Comparison of ENCODE assay signal across 9 cellular contexts in the genomic region with DNA sequence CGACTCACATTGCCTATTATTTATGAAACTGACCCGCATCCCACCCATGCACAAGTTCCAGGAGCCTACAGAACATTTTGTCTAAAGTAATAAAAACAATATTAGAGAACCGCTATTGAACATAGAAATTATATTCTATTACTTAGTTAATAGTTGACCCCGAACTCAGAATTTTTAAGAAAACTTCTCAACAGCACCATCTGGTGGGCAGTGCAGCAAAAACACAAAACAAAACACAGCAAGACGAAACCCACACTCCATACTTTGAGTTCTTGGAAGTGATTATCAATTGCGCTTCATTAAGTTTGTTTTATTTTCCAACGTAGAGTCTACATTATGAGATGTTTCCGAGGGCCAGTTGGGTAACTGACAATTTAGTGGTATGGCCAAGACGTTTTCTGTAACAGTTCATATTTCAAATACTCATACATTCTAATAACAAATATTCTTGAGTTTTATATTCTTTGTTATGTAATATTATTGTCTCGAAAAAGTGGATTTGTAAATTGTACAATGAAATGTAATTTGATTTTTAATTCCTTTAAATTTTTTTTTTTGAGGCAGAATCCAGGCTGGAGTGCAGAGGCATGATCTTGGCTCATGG. TPM values are rescaled to one million over a fixed set of nuclear protein-coding genes. Genes with fewer than 3 reads are reported as not detected.
DNase-seq lines count a peak whose midpoint lies in the region; ATAC-seq and TF ChIP-seq lines count a peak whose summit lies in the region.
"Had no signal": no experiment of that assay in that cellular context is flagged by ENCODE, and none has a peak within 500 bp of the region (broad histone marks: within the 10 kb centered on the region; RNA-seq: fewer than 3 reads in every experiment).

No MANE protein-coding gene starts in this region.

- DNase-seq in heart left ventricle (no peak), Right ventricle myocardium inferior (ENCODE audit: missing footprints) (no peak), NCI-H1105 treated with DMSO at 0.1 percent for 48 hours (lab: John Stamatoyannopoulos, UW) (peak; percentile 37), WTC11 (ENCODE audit: low spot score) (peak; percentile 51), glutamatergic neuron (peak; percentile 62), spleen (no peak)

- H3K27me3 ChIP-seq in heart left ventricle (no peaks in the 10 kb centered on the region), spleen (replicated peaks in 1 of 7) (peaks cover 0 to 9% (median 0%) of the 10 kb centered on the region in 7 donors)

- no peaks in the 10 kb centered on the region for H3K27me3 Mint-ChIP-seq in WTC11 (ENCODE audit: low read depth)
- peaks cover 6% of the 10 kb centered on the region for H3K27me3 Mint-ChIP-seq in glutamatergic neuron (ENCODE audit: unreplicated experiment)

- H3K27ac Mint-ChIP-seq in WTC11 (no peak overlapping the region), glutamatergic neuron (ENCODE audit: unreplicated experiment) (peak overlapping the region; percentile 78)
- H3K27ac Mint-ChIP-seq: effector memory CD8-positive, alpha-beta T cell had no signal

- H3K4me1 Mint-ChIP-seq in WTC11 (peaks cover 25% of the 10 kb centered on the region), glutamatergic neuron (ENCODE audit: low read depth, unreplicated experiment) (peaks cover 28% of the 10 kb centered on the region)

- H3K4me3 Mint-ChIP-seq in WTC11 (no peak overlapping the region), glutamatergic neuron (ENCODE audit: unreplicated experiment) (no peak overlapping the region)
- H3K4me3 Mint-ChIP-seq: effector memory CD8-positive, alpha-beta T cell had no signal

- POLR2A ChIA-PET in WTC11 (lab: Charles Lee) = interaction anchor here (0.6 to 0.7 kb wide), 2 partner anchors 12 to 302 kb away, joined by 3 read pairs; no protein-coding TSS in a partner anchor

- ATAC-seq in heart left ventricle (peak in 2 of 4 donors; percentile 34 to 38), Right ventricle myocardium inferior (no peak), WTC11 (no peak), GM21528 (IDR thresholded peaks at IDR 0.05; ENCODE audit: low FRiP score, unreplicated experiment) (no peak)
- ATAC-seq in activated CD4-positive, CD25-positive, alpha-beta regulatory T cell treated with anti-CD3 and anti-CD28 coated beads, Interleukin-2, amount 50 U/mL, for 24 hours = no peak
- ATAC-seq: effector memory CD8-positive, alpha-beta T cell had no signal

- no peaks in the 10 kb centered on the region for H3K9me3 Mint-ChIP-seq in WTC11
- peaks cover 7% of the 10 kb centered on the region for H3K9me3 Mint-ChIP-seq in glutamatergic neuron (ENCODE audit: unreplicated experiment)
- H3K9me3 Mint-ChIP-seq: effector memory CD8-positive, alpha-beta T cell had no signal

- intact Hi-C loops in heart left ventricle (cut with DNase I) = loop anchor here (1.0 to 10.0 kb wide), 8 partner anchors 132 to 302 kb away; no protein-coding TSS in a partner anchor
- intact Hi-C loops in Right ventricle myocardium inferior (cut with DNase I) = loop anchor here (5.0 kb wide), 1 partner anchor 300 kb away; no protein-coding TSS in a partner anchor
- intact Hi-C loops in spleen (cut with DNase I; ENCODE audit: low total_unique reads) = loop anchor here (5.0 kb wide), 1 partner anchor 300 kb away; no protein-coding TSS in a partner anchor

- no peaks in the 10 kb centered on the region for H3K36me3 Mint-ChIP-seq in WTC11
- H3K36me3 Mint-ChIP-seq in glutamatergic neuron (ENCODE audit: unreplicated experiment) = no peaks in the 10 kb centered on the region

- TF ChIP-seq POLR2A in heart left ventricle (IDR thresholded peaks at IDR 0.05) = no peak
- TF ChIP-seq POLR2A in spleen (IDR thresholded peaks at IDR 0.05) = no peak

- H3K4me3 ChIP-seq in heart left ventricle (no peak overlapping the region), spleen (no peak overlapping the region)

- WGBS in heart left ventricle, 4 donors = 19 to 22% (median 21%) methylated on average over 10 of the region's 10 CpGs
- 24 to 30% (median 25%) methylated on average over 10 of the region's 10 CpGs for WGBS in spleen, 5 donors

- H3K9me3 ChIP-seq in heart left ventricle (no peaks in the 10 kb centered on the region), spleen (no peaks in the 10 kb centered on the region)

- TF ChIP-seq CTCF in heart left ventricle (IDR thresholded peaks at IDR 0.05) (peak; percentile 55 to 82 (median 72)), WTC11 (IDR thresholded peaks at IDR 0.05) (peak; percentile 50; the same call in 1 of the 2 replicates), glutamatergic neuron (IDR thresholded peaks at IDR 0.05; ENCODE audit: partially characterized antibody, unreplicated experiment) (peak; percentile 80), spleen (IDR thresholded peaks at IDR 0.05 in 8 of 11, conservative IDR thresholded peaks at IDR 0.05 in 3 of 11) (peak; percentile 30 to 72 (median 54))

- CTCF ChIA-PET in WTC11 (lab: Charles Lee) = interaction anchor here (0.6 to 2.0 kb wide), 18 partner anchors 11 to 616 kb away, joined by 3 to 48 read pairs (median 4); a partner anchor contains a TSS

- H3K36me3 ChIP-seq in heart left ventricle = no peaks in the 10 kb centered on the region
- no peaks in the 10 kb centered on the region for H3K36me3 ChIP-seq in spleen

- no peak overlapping the region for H3K27ac ChIP-seq in heart left ventricle
- H3K27ac ChIP-seq in spleen = no peak overlapping the region

- H3K4me1 ChIP-seq in heart left ventricle (peaks cover 0 to 20% (median 2%) of the 10 kb centered on the region in 12 donors), spleen (peaks cover 6 to 22% (median 19%) of the 10 kb centered on the region in 6 donors)

TF ChIP-seq in WTC11, 78 proteins besides CTCF, POLR2A, EP300 and RAD21 (continues in another document):
- TF ChIP-seq, protein P1, sequence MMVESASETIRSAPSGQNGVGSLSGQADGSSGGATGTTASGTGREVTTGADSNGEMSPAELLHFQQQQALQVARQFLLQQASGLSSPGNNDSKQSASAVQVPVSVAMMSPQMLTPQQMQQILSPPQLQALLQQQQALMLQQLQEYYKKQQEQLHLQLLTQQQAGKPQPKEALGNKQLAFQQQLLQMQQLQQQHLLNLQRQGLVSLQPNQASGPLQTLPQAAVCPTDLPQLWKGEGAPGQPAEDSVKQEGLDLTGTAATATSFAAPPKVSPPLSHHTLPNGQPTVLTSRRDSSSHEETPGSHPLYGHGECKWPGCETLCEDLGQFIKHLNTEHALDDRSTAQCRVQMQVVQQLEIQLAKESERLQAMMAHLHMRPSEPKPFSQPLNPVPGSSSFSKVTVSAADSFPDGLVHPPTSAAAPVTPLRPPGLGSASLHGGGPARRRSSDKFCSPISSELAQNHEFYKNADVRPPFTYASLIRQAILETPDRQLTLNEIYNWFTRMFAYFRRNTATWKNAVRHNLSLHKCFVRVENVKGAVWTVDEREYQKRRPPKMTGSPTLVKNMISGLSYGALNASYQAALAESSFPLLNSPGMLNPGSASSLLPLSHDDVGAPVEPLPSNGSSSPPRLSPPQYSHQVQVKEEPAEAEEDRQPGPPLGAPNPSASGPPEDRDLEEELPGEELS (CRISPR knock-in tag; IDR thresholded peaks at IDR 0.05) = no peak
- TF ChIP-seq CREB1 (CRISPR knock-in tag; IDR thresholded peaks at IDR 0.05) (no peak), SMAD3 (CRISPR knock-in tag; IDR thresholded peaks at IDR 0.05; ENCODE audit: borderline replicate concordance) (no peak), MXD4 (CRISPR knock-in tag; IDR thresholded peaks at IDR 0.05; ENCODE audit: borderline replicate concordance) (no peak)
- TF ChIP-seq, protein P2, sequence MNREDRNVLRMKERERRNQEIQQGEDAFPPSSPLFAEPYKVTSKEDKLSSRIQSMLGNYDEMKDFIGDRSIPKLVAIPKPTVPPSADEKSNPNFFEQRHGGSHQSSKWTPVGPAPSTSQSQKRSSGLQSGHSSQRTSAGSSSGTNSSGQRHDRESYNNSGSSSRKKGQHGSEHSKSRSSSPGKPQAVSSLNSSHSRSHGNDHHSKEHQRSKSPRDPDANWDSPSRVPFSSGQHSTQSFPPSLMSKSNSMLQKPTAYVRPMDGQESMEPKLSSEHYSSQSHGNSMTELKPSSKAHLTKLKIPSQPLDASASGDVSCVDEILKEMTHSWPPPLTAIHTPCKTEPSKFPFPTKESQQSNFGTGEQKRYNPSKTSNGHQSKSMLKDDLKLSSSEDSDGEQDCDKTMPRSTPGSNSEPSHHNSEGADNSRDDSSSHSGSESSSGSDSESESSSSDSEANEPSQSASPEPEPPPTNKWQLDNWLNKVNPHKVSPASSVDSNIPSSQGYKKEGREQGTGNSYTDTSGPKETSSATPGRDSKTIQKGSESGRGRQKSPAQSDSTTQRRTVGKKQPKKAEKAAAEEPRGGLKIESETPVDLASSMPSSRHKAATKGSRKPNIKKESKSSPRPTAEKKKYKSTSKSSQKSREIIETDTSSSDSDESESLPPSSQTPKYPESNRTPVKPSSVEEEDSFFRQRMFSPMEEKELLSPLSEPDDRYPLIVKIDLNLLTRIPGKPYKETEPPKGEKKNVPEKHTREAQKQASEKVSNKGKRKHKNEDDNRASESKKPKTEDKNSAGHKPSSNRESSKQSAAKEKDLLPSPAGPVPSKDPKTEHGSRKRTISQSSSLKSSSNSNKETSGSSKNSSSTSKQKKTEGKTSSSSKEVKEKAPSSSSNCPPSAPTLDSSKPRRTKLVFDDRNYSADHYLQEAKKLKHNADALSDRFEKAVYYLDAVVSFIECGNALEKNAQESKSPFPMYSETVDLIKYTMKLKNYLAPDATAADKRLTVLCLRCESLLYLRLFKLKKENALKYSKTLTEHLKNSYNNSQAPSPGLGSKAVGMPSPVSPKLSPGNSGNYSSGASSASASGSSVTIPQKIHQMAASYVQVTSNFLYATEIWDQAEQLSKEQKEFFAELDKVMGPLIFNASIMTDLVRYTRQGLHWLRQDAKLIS (CRISPR knock-in tag; IDR thresholded peaks at IDR 0.05; ENCODE audit: borderline replicate concordance) = no peak
- TF ChIP-seq, protein P3, sequence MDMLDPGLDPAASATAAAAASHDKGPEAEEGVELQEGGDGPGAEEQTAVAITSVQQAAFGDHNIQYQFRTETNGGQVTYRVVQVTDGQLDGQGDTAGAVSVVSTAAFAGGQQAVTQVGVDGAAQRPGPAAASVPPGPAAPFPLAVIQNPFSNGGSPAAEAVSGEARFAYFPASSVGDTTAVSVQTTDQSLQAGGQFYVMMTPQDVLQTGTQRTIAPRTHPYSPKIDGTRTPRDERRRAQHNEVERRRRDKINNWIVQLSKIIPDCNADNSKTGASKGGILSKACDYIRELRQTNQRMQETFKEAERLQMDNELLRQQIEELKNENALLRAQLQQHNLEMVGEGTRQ (CRISPR knock-in tag; IDR thresholded peaks at IDR 0.05) = no peak

RNA-seq across cellular contexts. Expression of a gene that starts 24.0 kb away (rescaled TPM):
- total RNA-seq in heart left ventricle (1 to 10 TPM; 1.1 to 2.9 (median 2.2) TPM), Right ventricle myocardium inferior (2.0 TPM), WTC11 (2021) (0.64 to 0.70 TPM (median 0.69 TPM) in 3 replicates), glutamatergic neuron (ENCODE audit: unreplicated experiment) (44.5 TPM), spleen (1 to 10 TPM; 2.7 to 9.9 (median 7.2) TPM)
- polyA plus RNA-seq in heart left ventricle (under 1 TPM; 0.53 to 0.75 TPM), spleen (1 to 10 TPM in 1 of 3 donors, under 1 TPM in 2; 0.41 to 2.5 (median 0.49) TPM)

Comparison
In these comparisons a context has a peak if more than half of its experiments do, and no peak if none do; other contexts are left out.
1. DNase-seq: peak in NCI-H1105 treated with DMSO at 0.1 percent for 48 hours (single experiment), WTC11 (single experiment) and glutamatergic neuron (single experiment); none in heart left ventricle (0 of 5), Right ventricle myocardium inferior (single experiment) and spleen (single experiment).
2. Peak in every context shown above with its lines, with median percentiles within 50 percentile points of each other: CTCF ChIP-seq.